In genomic region chr1:173304529-173305227, GRCh38 we compare ENCODE assay signal across 26 cellular contexts.
"Had no signal": no experiment of that assay in that cellular context is flagged by ENCODE, and none has a peak within 500 bp of the region (broad histone marks: within the 10 kb centered on the region; RNA-seq: fewer than 3 reads in every experiment).

No MANE protein-coding gene starts in this region.

- H3K9me3 Mint-ChIP-seq: activated naive CD4-positive, alpha-beta T cell treated with anti-CD3 and anti-CD28 coated beads for 36 hours; activated T-helper 17 cell treated with anti-CD3 and anti-CD28 coated beads, Interleukin-2, amount 50 U/mL, for 72 hours; central memory CD8-positive, alpha-beta T cell had no signal

- DNase-seq: activated CD4-positive, alpha-beta memory T cell treated with anti-CD3 and anti-CD28 coated beads for 36 hours; activated CD4-positive, alpha-beta T cell treated with anti-CD3 and anti-CD28 coated beads, Interleukin-2, amount 10 ng/mL, durations not matched to agents 7 days and 5 days; activated CD4-positive, CD25-positive, alpha-beta regulatory T cell; activated CD8-positive, alpha-beta memory T cell treated with anti-CD3 and anti-CD28 coated beads for 24 hours; activated gamma-delta T cell; activated naive CD4-positive, alpha-beta T cell treated with anti-CD3 and anti-CD28 coated beads for 36 hours; activated T-cell treated with anti-CD3 and anti-CD28 coated beads, Interleukin-2, amount 50 U/mL, for 48 hours; amygdala; KG1; NCI-H1092 treated with DMSO at 0.1 percent for 48 hours; NCI-H1417 treated with DMSO at 0.1 percent for 48 hours; NCI-H1694 treated with DMSO at 0.1 percent for 48 hours; NCI-H2081; NCI-H446; NCI-H524; RPMI8226; T-cell; T-helper 2 cell; T1000 had no signal

- H3K27ac Mint-ChIP-seq: activated CD4-positive, alpha-beta memory T cell treated with anti-CD3 and anti-CD28 coated beads for 36 hours; activated CD4-positive, alpha-beta T cell treated with anti-CD3 and anti-CD28 coated beads, Interleukin-2, amount 10 ng/mL, durations not matched to agents 7 days and 5 days; activated naive CD4-positive, alpha-beta T cell treated with anti-CD3 and anti-CD28 coated beads for 36 hours; activated naive CD8-positive, alpha-beta T cell; activated T-helper 17 cell treated with anti-CD3 and anti-CD28 coated beads, Interleukin-2, amount 50 U/mL, for 72 hours; brain; T-cell had no signal

- H3K4me3 Mint-ChIP-seq: activated CD4-positive, alpha-beta memory T cell treated with anti-CD3 and anti-CD28 coated beads for 36 hours; activated CD4-positive, alpha-beta T cell treated with anti-CD3 and anti-CD28 coated beads, Interleukin-2, amount 10 ng/mL, durations not matched to agents 7 days and 5 days; activated naive CD4-positive, alpha-beta T cell treated with anti-CD3 and anti-CD28 coated beads for 36 hours; activated naive CD8-positive, alpha-beta T cell; activated T-helper 17 cell treated with anti-CD3 and anti-CD28 coated beads, Interleukin-2, amount 50 U/mL, for 72 hours; brain; central memory CD8-positive, alpha-beta T cell; T-cell had no signal

- H3K4me3 ChIP-seq: SK-N-MC had no signal

- ATAC-seq: activated T-helper 17 cell treated with anti-CD3 and anti-CD28 coated beads, Interleukin-2, amount 50 U/mL, for 72 hours; Panc1; Right ventricle myocardium inferior; T-cell had no signal

- H3K36me3 Mint-ChIP-seq: brain, T-cell had no signal

- H3K4me1 Mint-ChIP-seq: brain; central memory CD8-positive, alpha-beta T cell had no signal

- H3K27ac ChIP-seq: SK-N-MC had no signal

- H3K27me3 Mint-ChIP-seq: activated CD4-positive, alpha-beta memory T cell treated with anti-CD3 and anti-CD28 coated beads for 36 hours; activated naive CD8-positive, alpha-beta T cell; activated T-helper 17 cell treated with anti-CD3 and anti-CD28 coated beads, Interleukin-2, amount 50 U/mL, for 72 hours; brain; central memory CD8-positive, alpha-beta T cell; T-cell had no signal
